In the genomic region with DNA sequence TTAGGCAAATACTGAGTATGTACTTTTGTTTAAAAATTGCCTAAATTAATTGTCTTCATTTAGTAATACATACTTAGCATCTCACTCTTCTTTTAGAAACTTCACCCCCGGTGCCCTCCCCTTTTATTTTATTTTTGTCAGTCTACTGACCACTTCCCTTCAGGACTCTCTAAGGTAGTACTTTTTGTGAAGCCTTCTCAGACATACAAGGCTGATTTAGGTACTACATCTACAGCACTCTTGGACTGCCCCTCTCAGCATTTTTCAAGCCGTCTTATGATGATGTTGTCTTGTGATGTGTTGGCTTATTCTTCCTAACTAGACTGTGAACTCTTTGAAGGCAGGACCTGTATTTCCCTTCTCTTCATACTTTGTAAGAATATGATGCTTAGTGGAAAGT, we compare ENCODE assay signal across 14 cellular contexts. TPM values are rescaled to one million over a fixed set of nuclear protein-coding genes. Genes with fewer than 3 reads are reported as not detected.
DNase-seq lines count a peak whose midpoint lies in the region; ATAC-seq and TF ChIP-seq lines count a peak whose summit lies in the region.
"Had no signal": no experiment of that assay in that cellular context is flagged by ENCODE, and none has a peak within 500 bp of the region (broad histone marks: within the 10 kb centered on the region; RNA-seq: fewer than 3 reads in every experiment).

No MANE protein-coding gene starts in this region.

- no peak overlapping the region for H3K27ac Mint-ChIP-seq in endodermal cell
- H3K27ac Mint-ChIP-seq: activated CD4-positive, alpha-beta memory T cell treated with anti-CD3 and anti-CD28 coated beads for 36 hours; naive thymus-derived CD4-positive, alpha-beta T cell; T-helper 17 cell had no signal

- WGBS in endodermal cell (ENCODE audit: insufficient coverage in 1 of 2, insufficient read length in 1 of 2), 2 experiments: 100% methylated on average over 1 to 2 of the region's 2 CpGs
- 92 to 96% methylated on average over 2 of the region's 2 CpGs for WGBS in body of pancreas, 2 donors

- H3K9ac ChIP-seq in endodermal cell (ENCODE audit: extremely low read depth, low read length, poor library complexity, severe bottlenecking): no peak overlapping the region

- peak; percentile 30 for TF ChIP-seq CTCF in endodermal cell (conservative IDR thresholded peaks at IDR 0.05)
- no peak for TF ChIP-seq CTCF in body of pancreas (IDR thresholded peaks at IDR 0.05)

- H3K9me3 Mint-ChIP-seq in endodermal cell: no peaks in the 10 kb centered on the region
- H3K9me3 Mint-ChIP-seq: activated CD4-positive, alpha-beta memory T cell treated with anti-CD3 and anti-CD28 coated beads for 36 hours; naive thymus-derived CD4-positive, alpha-beta T cell had no signal

- H3K36me3 ChIP-seq in endodermal cell (ENCODE audit: control insufficient read depth, insufficient read depth, low read length): peaks cover 22% of the 10 kb centered on the region
- H3K36me3 ChIP-seq in body of pancreas (replicated peaks in 1 of 2; ENCODE audit: insufficient read depth in 1 of 2, low read depth in 2 of 2): no peaks in the 10 kb centered on the region

- H3K4me1 ChIP-seq in endodermal cell (ENCODE audit: control insufficient read depth, insufficient read depth, low read length) (no peaks in the 10 kb centered on the region), body of pancreas (no peaks in the 10 kb centered on the region)

- TF ChIP-seq POLR2A in body of pancreas (IDR thresholded peaks at IDR 0.05): no peak

- ATAC-seq in GM18870 (IDR thresholded peaks at IDR 0.05; ENCODE audit: unreplicated experiment) (peak; percentile 61), GM21447 (IDR thresholded peaks at IDR 0.05; ENCODE audit: unreplicated experiment) (peak; percentile 68), HG03060 (IDR thresholded peaks at IDR 0.05; ENCODE audit: low read depth, unreplicated experiment) (peak; percentile 67), GM18873 (IDR thresholded peaks at IDR 0.05; ENCODE audit: low FRiP score, unreplicated experiment) (no peak), body of pancreas (no peak)
- ATAC-seq: left lung; naive thymus-derived CD4-positive, alpha-beta T cell; Panc1; T-helper 17 cell had no signal

- intact Hi-C loops in body of pancreas (cut with DNase I): no loop called here

- H3K4me1 Mint-ChIP-seq in endodermal cell: peaks cover 5% of the 10 kb centered on the region

- H3K9me3 ChIP-seq in endodermal cell (ENCODE audit: control insufficient read depth, low read length): no peaks in the 10 kb centered on the region
- H3K9me3 ChIP-seq in body of pancreas: no peaks in the 10 kb centered on the region
- H3K9me3 ChIP-seq: left lung had no signal

- no peak overlapping the region for H3K4me3 Mint-ChIP-seq in endodermal cell
- H3K4me3 Mint-ChIP-seq: activated CD4-positive, alpha-beta memory T cell treated with anti-CD3 and anti-CD28 coated beads for 36 hours; naive thymus-derived CD4-positive, alpha-beta T cell; T-helper 17 cell had no signal

- peaks cover 20% of the 10 kb centered on the region for H3K36me3 Mint-ChIP-seq in endodermal cell (ENCODE audit: low read depth)
- H3K36me3 Mint-ChIP-seq: activated CD4-positive, alpha-beta memory T cell treated with anti-CD3 and anti-CD28 coated beads for 36 hours had no signal

- H3K27me3 Mint-ChIP-seq in endodermal cell (ENCODE audit: insufficient read depth): no peaks in the 10 kb centered on the region
- H3K27me3 Mint-ChIP-seq: activated CD4-positive, alpha-beta memory T cell treated with anti-CD3 and anti-CD28 coated beads for 36 hours; naive thymus-derived CD4-positive, alpha-beta T cell; T-helper 17 cell had no signal

- DNase-seq in endodermal cell (no peak), body of pancreas (no peak), T1000 (lab: John Stamatoyannopoulos, UW) (no peak)
- DNase-seq: activated CD4-positive, alpha-beta memory T cell treated with anti-CD3 and anti-CD28 coated beads for 36 hours; left lung; naive thymus-derived CD4-positive, alpha-beta T cell; NCI-H2171; T-helper 17 cell had no signal

- H3K27me3 ChIP-seq in endodermal cell (ENCODE audit: control insufficient read depth, insufficient read depth, low read length, poor library complexity, severe bottlenecking): no peaks in the 10 kb centered on the region
- H3K27me3 ChIP-seq in body of pancreas: no peaks in the 10 kb centered on the region
- H3K27me3 ChIP-seq: left lung had no signal

- H3K4me3 ChIP-seq in endodermal cell (ENCODE audit: low read length): no peak overlapping the region
- no peak overlapping the region for H3K4me3 ChIP-seq in body of pancreas
- H3K4me3 ChIP-seq: left lung had no signal

- H3K27ac ChIP-seq in endodermal cell (ENCODE audit: low read depth, low read length) (no peak overlapping the region), body of pancreas (no peak overlapping the region)
- H3K27ac ChIP-seq: epithelial cell of prostate, left lung had no signal

RNA-seq across cellular contexts. Expression of gene RPS6KC1, which starts 24.7 kb away (rescaled TPM):
- total RNA-seq in endodermal cell: 10 to 100 TPM; 31.4 to 36.3 TPM
- polyA plus RNA-seq in endodermal cell (2013, experiment 1 of 2): 16.3 TPM
- polyA plus RNA-seq in endodermal cell (2013, experiment 2 of 2): 18.6 TPM
- total RNA-seq in body of pancreas: 10 to 100 TPM; 13.7 to 48.5 TPM

Comparison
In these comparisons a context has a peak if more than half of its experiments do, and no peak if none do; other contexts are left out.
1. ATAC-seq: peak in GM18870 (single experiment), GM21447 (single experiment) and HG03060 (single experiment); none in GM18873 (single experiment) and body of pancreas (single experiment).